ENCODE assay signal across 13 cellular contexts in the genomic region with DNA sequence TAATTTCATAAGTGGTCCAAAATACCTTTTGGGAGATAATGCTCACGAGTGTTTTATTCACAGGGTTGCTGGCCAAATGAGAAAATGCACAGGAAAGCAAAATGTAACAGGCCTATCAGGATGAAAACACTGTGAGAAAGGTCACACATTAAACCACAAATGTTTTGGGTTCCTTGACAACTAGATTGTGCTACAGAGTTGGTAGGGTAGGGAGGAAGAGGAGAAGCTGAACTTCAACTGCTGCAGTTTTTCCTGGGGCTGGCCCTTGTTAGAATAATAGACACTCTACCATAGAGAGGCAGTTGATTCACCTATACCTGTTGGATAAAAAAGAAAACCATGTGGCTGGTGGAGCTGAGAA. TPM values are rescaled to one million over a fixed set of nuclear protein-coding genes. Genes with fewer than 3 reads are reported as not detected.
A peak's percentile ranks its signal among the peaks of the same experiment; 100 is the strongest.
DNase-seq lines count a peak whose midpoint lies in the region; ATAC-seq and TF ChIP-seq lines count a peak whose summit lies in the region.
"Had no signal": no experiment of that assay in that cellular context is flagged by ENCODE, and none has a peak within 500 bp of the region (broad histone marks: within the 10 kb centered on the region; RNA-seq: fewer than 3 reads in every experiment).

No MANE protein-coding gene starts in this region.

- H3K27ac Mint-ChIP-seq in MCF 10A (ENCODE audit: low read depth, unreplicated experiment) (peak overlapping the region; percentile 64), T-cell (peak overlapping the region; percentile 96 to 97)

- no peaks in the 10 kb centered on the region for H3K9me3 ChIP-seq in breast epithelium
- H3K9me3 ChIP-seq in upper lobe of right lung = no peaks in the 10 kb centered on the region
- H3K9me3 ChIP-seq: BLaER1, psoas muscle, suprapubic skin had no signal

- H3K4me3 ChIP-seq in breast epithelium = no peak overlapping the region
- no peak overlapping the region for H3K4me3 ChIP-seq in upper lobe of right lung
- H3K4me3 ChIP-seq: BLaER1, psoas muscle, suprapubic skin had no signal

- H3K4me1 Mint-ChIP-seq in MCF 10A (ENCODE audit: insufficient read depth, unreplicated experiment) = peaks cover 16% of the 10 kb centered on the region
- peaks cover 65 to 78% (median 68%) of the 10 kb centered on the region in 3 donors for H3K4me1 Mint-ChIP-seq in T-cell

- peak; percentile 81 to 94 (median 87) for ATAC-seq in T-cell (replicated peaks in 1 of 4)
- ATAC-seq in left colon = peak; percentile 8
- peak; percentile 45 for ATAC-seq in upper lobe of right lung
- no peak for ATAC-seq in GM19467 (IDR thresholded peaks at IDR 0.05; ENCODE audit: unreplicated experiment)
- ATAC-seq in HG02798 (IDR thresholded peaks at IDR 0.05; ENCODE audit: poor library complexity, unreplicated experiment) = no peak
- no peak for ATAC-seq in GM18505 (IDR thresholded peaks at IDR 0.05; ENCODE audit: unreplicated experiment)
- ATAC-seq: psoas muscle had no signal

- intact Hi-C loops in MCF 10A (cut with micrococcal nuclease) = no loop called here
- intact Hi-C loops in breast epithelium (cut with DNase I; ENCODE audit: low total_unique reads) = no loop called here
- intact Hi-C loops in left colon (cut with DNase I, micrococcal nuclease) = no loop called here
- intact Hi-C loops in upper lobe of right lung (cut with DNase I) = no loop called here

- H3K27ac ChIP-seq in breast epithelium (no peak overlapping the region), upper lobe of right lung (peak overlapping the region; percentile 61)
- H3K27ac ChIP-seq: BLaER1, psoas muscle, suprapubic skin had no signal

- H3K27me3 ChIP-seq in breast epithelium (no peaks in the 10 kb centered on the region), upper lobe of right lung (no peaks in the 10 kb centered on the region)
- H3K27me3 ChIP-seq: BLaER1, suprapubic skin had no signal

- TF ChIP-seq CTCF in MCF 10A (IDR thresholded peaks at IDR 0.05; ENCODE audit: unreplicated experiment) = no peak
- no peak for TF ChIP-seq CTCF in breast epithelium (IDR thresholded peaks at IDR 0.05)
- no peak for TF ChIP-seq CTCF in upper lobe of right lung (IDR thresholded peaks at IDR 0.05)

- H3K36me3 Mint-ChIP-seq in MCF 10A (ENCODE audit: insufficient read depth, unreplicated experiment) = no peaks in the 10 kb centered on the region
- no peaks in the 10 kb centered on the region for H3K36me3 Mint-ChIP-seq in T-cell

- H3K4me1 ChIP-seq in breast epithelium (no peaks in the 10 kb centered on the region), upper lobe of right lung (peaks cover 7% of the 10 kb centered on the region)
- H3K4me1 ChIP-seq: BLaER1, psoas muscle, suprapubic skin had no signal

- no TSS peak for BruUV-seq in MCF 10A (replicated peaks; lab: Mats Ljungman, UMichigan)

- POLR2A ChIA-PET in MCF 10A (lab: Yijun Ruan, JAX) = interaction anchor here (1.8 kb wide), 1 partner anchor 19 kb away, joined by 6 read pairs; no protein-coding TSS in a partner anchor
- POLR2A ChIA-PET in T-cell (lab: Charles Lee) = no interaction called here

- H3K36me3 ChIP-seq in breast epithelium (no peaks in the 10 kb centered on the region), upper lobe of right lung (no peaks in the 10 kb centered on the region)
- H3K36me3 ChIP-seq: BLaER1, suprapubic skin had no signal

- H3K9me3 Mint-ChIP-seq in MCF 10A (ENCODE audit: unreplicated experiment) (no peaks in the 10 kb centered on the region), T-cell (no peaks in the 10 kb centered on the region)

- no peak for DNase-seq in MCF 10A (ENCODE audit: unreplicated experiment)
- no peak for DNase-seq in breast epithelium (ENCODE audit: low spot score in 2 of 2)
- peak in 10 of 34 experiments; percentile 2 to 25 (median 10) for DNase-seq in T-cell
- no peak for DNase-seq in left colon
- DNase-seq in upper lobe of right lung = no peak
- DNase-seq: NCI-H1105 treated with DMSO at 0.1 percent for 48 hours; psoas muscle; stimulated activated CD4-positive, alpha-beta T cell treated with anti-CD3 and anti-CD28 coated beads, Interleukin-4, amount 100 ng/mL, for 24 hours had no signal

- H3K4me3 Mint-ChIP-seq in MCF 10A (ENCODE audit: unreplicated experiment) (no peak overlapping the region), T-cell (peak overlapping the region; percentile 41 to 66 (median 47))

- no peak for TF ChIP-seq POLR2A in breast epithelium (IDR thresholded peaks at IDR 0.05)
- TF ChIP-seq POLR2A in GM18505 (IDR thresholded peaks at IDR 0.05; ENCODE audit: borderline replicate concordance, extremely low read depth, insufficient read depth, insufficient read length) = no peak

- H3K27me3 Mint-ChIP-seq in MCF 10A (ENCODE audit: insufficient read depth, unreplicated experiment) (no peaks in the 10 kb centered on the region), T-cell (no peaks in the 10 kb centered on the region)

- CTCF ChIA-PET in MCF 10A (lab: Yijun Ruan, JAX) = interaction anchor here (0.6 to 1.2 kb wide), 6 partner anchors 8 to 225 kb away, joined by 3 to 4 read pairs (median 4); no protein-coding TSS in a partner anchor
- CTCF ChIA-PET in T-cell (lab: Charles Lee) = interaction anchor here in 1 of 2 donors (1.0 to 2.4 kb wide), 3 partner anchors 28 to 56 kb away, joined by 3 to 8 read pairs (median 6); a partner anchor contains a TSS

RNA-seq across cellular contexts. Expression of a gene that starts 28.1 kb away (rescaled TPM):
- total RNA-seq in MCF 10A (2022) = 1.8 and 1.9 TPM in 2 replicates
- 1 to 10 TPM; 4.0 to 4.6 (median 4.3) TPM for total RNA-seq in breast epithelium
- total RNA-seq in T-cell = 10 to 100 TPM; 12.0 to 35.2 (median 30.2) TPM
- 100 to 1,000 TPM; 152 to 158 TPM for total RNA-seq in left colon
- total RNA-seq in upper lobe of right lung = 5.8 TPM

RNA-seq across cellular contexts. Expression of a gene that starts 49.3 kb away (rescaled TPM):
- total RNA-seq in MCF 10A (2022) (16.3 and 24.9 TPM in 2 replicates), breast epithelium (10 to 100 TPM; 31.2 to 44.5 (median 43.3) TPM), T-cell (10 to 100 TPM; 22.9 to 52.1 (median 47.5) TPM), left colon (10 to 100 TPM; 22.5 to 33.2 TPM), upper lobe of right lung (26.3 TPM)

Comparison
In these comparisons a context has a peak if more than half of its experiments do, and no peak if none do; other contexts are left out.
1. ATAC-seq: peak in T-cell (4 of 4), left colon (single experiment) and upper lobe of right lung (single experiment); none in GM19467 (single experiment), HG02798 (single experiment) and GM18505 (single experiment).
2. RNA of a gene that starts 28.1 kb away (total RNA-seq): 152 to 158 TPM in left colon; 12.0 to 35.2 TPM in T-cell, 5.8 TPM in upper lobe of right lung (single experiment), 4.0 to 4.6 TPM in breast epithelium and 1.8 to 1.9 TPM in MCF 10A; every median in the first group is over 4 times any median in the second.